Comparison of ENCODE assay signal across 1 cellular context in the genomic region with DNA sequence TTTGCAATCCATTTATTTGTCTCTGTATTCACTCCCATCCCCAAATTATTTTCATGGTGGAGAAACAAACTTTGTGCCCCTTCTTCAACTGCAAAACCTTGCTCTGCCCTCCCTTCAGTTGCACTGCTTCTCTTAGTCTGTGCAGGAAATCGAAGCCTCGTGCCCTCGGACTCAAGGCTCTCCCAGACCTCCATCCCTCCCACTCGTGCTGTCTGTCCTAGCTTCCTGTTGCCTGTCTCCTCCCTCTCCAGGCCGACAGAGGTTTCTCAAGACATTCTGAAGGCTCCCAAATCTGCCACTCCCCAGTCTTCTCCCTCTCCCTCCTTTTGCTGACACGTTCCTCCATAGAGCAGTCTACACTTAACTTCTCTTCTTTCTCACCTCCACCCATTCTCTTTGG.
TF ChIP-seq lines count a peak whose summit lies in the region.

No MANE protein-coding gene starts in this region.

TF ChIP-seq in WTC11, 78 proteins besides CTCF, POLR2A, EP300 and RAD21 (continued from another document):
- TF ChIP-seq ARID4B (CRISPR knock-in tag; IDR thresholded peaks at IDR 0.05; ENCODE audit: borderline replicate concordance) (no peak), NFE2L1 (CRISPR knock-in tag; IDR thresholded peaks at IDR 0.05) (no peak), OVOL2 (CRISPR knock-in tag; IDR thresholded peaks at IDR 0.05; ENCODE audit: borderline replicate concordance) (no peak), EMX1 (CRISPR knock-in tag; IDR thresholded peaks at IDR 0.05) (no peak), PRRX2 (CRISPR knock-in tag; IDR thresholded peaks at IDR 0.05) (no peak), KAT7 (CRISPR knock-in tag; IDR thresholded peaks at IDR 0.05; ENCODE audit: borderline replicate concordance) (no peak), HMGXB4 (CRISPR knock-in tag; IDR thresholded peaks at IDR 0.05) (no peak), ESRRA (CRISPR knock-in tag; IDR thresholded peaks at IDR 0.05; ENCODE audit: borderline replicate concordance) (no peak)
